Comparison of ENCODE assay signal across 20 cellular contexts in the genomic region with DNA sequence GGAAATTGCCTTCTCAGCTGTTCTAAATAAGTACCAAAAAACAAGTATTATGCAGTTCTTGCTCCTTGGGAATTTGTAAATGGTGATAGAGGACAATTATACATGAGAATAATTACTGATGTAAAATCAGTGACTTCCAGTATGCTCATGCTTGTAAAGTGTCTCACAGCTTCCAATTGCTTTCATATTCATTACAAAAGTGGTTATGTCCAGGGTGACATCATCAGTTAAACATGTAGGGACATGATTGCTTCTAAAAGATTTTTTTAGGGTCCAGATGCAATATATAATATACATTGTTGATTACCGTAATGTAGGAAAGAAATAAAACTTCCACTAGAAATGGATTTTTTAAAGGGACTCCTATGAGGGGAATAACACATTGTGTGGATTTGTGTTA.
DNase-seq lines count a peak whose midpoint lies in the region; ATAC-seq and TF ChIP-seq lines count a peak whose summit lies in the region.
"Had no signal": no experiment of that assay in that cellular context is flagged by ENCODE, and none has a peak within 500 bp of the region (broad histone marks: within the 10 kb centered on the region; RNA-seq: fewer than 3 reads in every experiment).

No MANE protein-coding gene starts in this region.

- DNase-seq in left ventricle myocardium inferior (no peak), Right ventricle myocardium superior (no peak), astrocyte of the spinal cord (ENCODE audit: low read depth, low spot score) (peak; percentile 41), foreskin fibroblast (peak; percentile 23 to 65), GM23338 (ENCODE audit: low spot score) (no peak)
- DNase-seq in activated naive CD4-positive, alpha-beta T cell (lab: John Stamatoyannopoulos, UW), result no peak
- DNase-seq: activated T-cell treated with anti-CD3 and anti-CD28 coated beads, Interleukin-2, amount 50 U/mL, for 72 hours; left colon; SHP77; sigmoid colon; uterus had no signal

- H3K4me3 Mint-ChIP-seq in GM23338, result no peak overlapping the region
- H3K4me3 Mint-ChIP-seq: activated T-cell treated with anti-CD3 and anti-CD28 coated beads, Interleukin-2, amount 50 U/mL, for 72 hours; dendritic cell treated with granulocyte-macrophage colony-stimulating factor and Interleukin-4, amounts not matched to agents 40 ng/mL and 50 ng/mL, for 4 days; mesothelial cell of epicardium; nephron; stimulated activated effector memory CD8-positive, alpha-beta T cell treated with anti-CD3 and anti-CD28 coated beads, Interleukin-12 subunit alpha, Interleukin-12 subunit beta, amount 100 ng/mL, for 72 hours had no signal

- peak overlapping the region; percentile 40 for H3K27ac ChIP-seq in left ventricle myocardium inferior (replicated peaks)
- no peak overlapping the region for H3K27ac ChIP-seq in GM23338 (ENCODE audit: low read depth)
- H3K27ac ChIP-seq: A549; BLaER1 treated with 17β-estradiol and CSF1 and Interleukin-3, amounts not matched to agents 10 nM and 100 nM; sigmoid colon; uterus had no signal

- H3K9me3 ChIP-seq in left ventricle myocardium inferior (replicated peaks), result peaks cover 33% of the 10 kb centered on the region
- H3K9me3 ChIP-seq: A549, sigmoid colon had no signal

- no peak overlapping the region for H3K27ac Mint-ChIP-seq in GM23338
- H3K27ac Mint-ChIP-seq: activated naive CD4-positive, alpha-beta T cell treated with anti-CD3 and anti-CD28 coated beads, Interleukin-2, amount 50 U/mL, for 72 hours; activated T-cell treated with anti-CD3 and anti-CD28 coated beads, Interleukin-2, amount 50 U/mL, for 72 hours; dendritic cell treated with granulocyte-macrophage colony-stimulating factor and Interleukin-4, amounts not matched to agents 40 ng/mL and 50 ng/mL, for 4 days; mesothelial cell of epicardium; nephron; stimulated activated effector memory CD8-positive, alpha-beta T cell treated with anti-CD3 and anti-CD28 coated beads, Interleukin-12 subunit alpha, Interleukin-12 subunit beta, amount 100 ng/mL, for 72 hours had no signal

- ATAC-seq in Right ventricle myocardium superior (ENCODE audit: poor library complexity) (no peak), GM23338 (no peak), HG03442 (IDR thresholded peaks at IDR 0.05; ENCODE audit: unreplicated experiment) (no peak), HG03469 (IDR thresholded peaks at IDR 0.05; ENCODE audit: unreplicated experiment) (no peak)
- ATAC-seq: A549; activated naive CD4-positive, alpha-beta T cell treated with anti-CD3 and anti-CD28 coated beads, Interleukin-2, amount 50 U/mL, for 72 hours; activated T-cell treated with anti-CD3 and anti-CD28 coated beads, Interleukin-2, amount 50 U/mL, for 72 hours; left colon; stimulated activated effector memory CD8-positive, alpha-beta T cell treated with anti-CD3 and anti-CD28 coated beads, Interleukin-12 subunit alpha, Interleukin-12 subunit beta, amount 100 ng/mL, for 72 hours had no signal

- H3F3A ChIP-seq in GM23338 (replicated peaks; ENCODE audit: low read depth), result no peaks in the 10 kb centered on the region

- in situ Hi-C loops in astrocyte of the spinal cord (cut with HindIII; ENCODE audit: low sequenced_read_pairs), result no loop called here

- no peaks in the 10 kb centered on the region for H3K27me3 Mint-ChIP-seq in GM23338 (ENCODE audit: insufficient read depth, low read depth, poor library complexity)
- H3K27me3 Mint-ChIP-seq: dendritic cell treated with granulocyte-macrophage colony-stimulating factor and Interleukin-4, amounts not matched to agents 40 ng/mL and 50 ng/mL, for 4 days had no signal

- no peak overlapping the region for H2AFZ ChIP-seq in GM23338

- H3K9me3 Mint-ChIP-seq in GM23338, result peaks cover 9% of the 10 kb centered on the region; the same call in 2 of the 3 replicates

- H3K4me3 ChIP-seq in left ventricle myocardium inferior (no peak overlapping the region), astrocyte of the spinal cord (ENCODE audit: low read depth, low read length) (no peak overlapping the region), foreskin fibroblast (ENCODE audit: low read depth in 1 of 2, low read length in 2 of 2) (no peak overlapping the region), GM23338 (no peak overlapping the region)
- H3K4me3 ChIP-seq: A549; BLaER1 treated with 17β-estradiol and CSF1 and Interleukin-3, amounts not matched to agents 10 nM and 100 nM; sigmoid colon; uterus had no signal

- no peaks in the 10 kb centered on the region; the same call in 1 of the 2 replicates for H3K9me2 ChIP-seq in GM23338 (ENCODE audit: insufficient read depth)

- H3K27me3 ChIP-seq in left ventricle myocardium inferior (ENCODE audit: low read depth) (no peaks in the 10 kb centered on the region), GM23338 (ENCODE audit: insufficient read depth) (no peaks in the 10 kb centered on the region)
- H3K27me3 ChIP-seq: BLaER1 treated with 17β-estradiol and CSF1 and Interleukin-3, amounts not matched to agents 10 nM and 100 nM; sigmoid colon; uterus had no signal

- H3K36me3 ChIP-seq in left ventricle myocardium inferior (no peaks in the 10 kb centered on the region), GM23338 (ENCODE audit: insufficient read depth) (no peaks in the 10 kb centered on the region)
- H3K36me3 ChIP-seq: BLaER1 treated with 17β-estradiol and CSF1 and Interleukin-3, amounts not matched to agents 10 nM and 100 nM; sigmoid colon; uterus had no signal

- H3K36me3 Mint-ChIP-seq in GM23338 (ENCODE audit: low read depth), result no peaks in the 10 kb centered on the region
- H3K36me3 Mint-ChIP-seq: mesothelial cell of epicardium; stimulated activated effector memory CD8-positive, alpha-beta T cell treated with anti-CD3 and anti-CD28 coated beads, Interleukin-12 subunit alpha, Interleukin-12 subunit beta, amount 100 ng/mL, for 72 hours had no signal

- no peaks in the 10 kb centered on the region for H3K79me2 ChIP-seq in GM23338 (replicated peaks; ENCODE audit: insufficient read depth)

- intact Hi-C loops in left ventricle myocardium inferior (cut with micrococcal nuclease), result no loop called here
- intact Hi-C loops in Right ventricle myocardium superior (cut with DNase I), result no loop called here

- H3K4me2 ChIP-seq in GM23338, result no peak overlapping the region
- H3K4me2 ChIP-seq: A549 had no signal

- H3K4me1 ChIP-seq in left ventricle myocardium inferior, result peaks cover 37% of the 10 kb centered on the region
- no peaks in the 10 kb centered on the region for H3K4me1 ChIP-seq in GM23338 (ENCODE audit: insufficient read depth)
- H3K4me1 ChIP-seq: A549 had no signal

- H3K4me1 Mint-ChIP-seq in GM23338, result no peaks in the 10 kb centered on the region
- H3K4me1 Mint-ChIP-seq: stimulated activated effector memory CD8-positive, alpha-beta T cell treated with anti-CD3 and anti-CD28 coated beads, Interleukin-12 subunit alpha, Interleukin-12 subunit beta, amount 100 ng/mL, for 72 hours had no signal

- TF ChIP-seq CTCF in left ventricle myocardium inferior (IDR thresholded peaks at IDR 0.05; ENCODE audit: borderline replicate concordance) (no peak), astrocyte of the spinal cord (IDR thresholded peaks at IDR 0.05; ENCODE audit: low read depth, low read length) (no peak), foreskin fibroblast (IDR thresholded peaks at IDR 0.05; ENCODE audit: low read depth, low read length) (no peak), GM23338 (conservative IDR thresholded peaks at IDR 0.05; ENCODE audit: low read depth in 2 of 2) (no peak)

- H4K20me1 ChIP-seq in GM23338 (replicated peaks; ENCODE audit: insufficient read depth), result no peaks in the 10 kb centered on the region
- H4K20me1 ChIP-seq: BLaER1 treated with 17β-estradiol and CSF1 and Interleukin-3, amounts not matched to agents 10 nM and 100 nM had no signal

TF ChIP-seq in GM23338, 12 proteins besides CTCF, POLR2A, EP300 and RAD21:
- TF ChIP-seq, protein P1, sequence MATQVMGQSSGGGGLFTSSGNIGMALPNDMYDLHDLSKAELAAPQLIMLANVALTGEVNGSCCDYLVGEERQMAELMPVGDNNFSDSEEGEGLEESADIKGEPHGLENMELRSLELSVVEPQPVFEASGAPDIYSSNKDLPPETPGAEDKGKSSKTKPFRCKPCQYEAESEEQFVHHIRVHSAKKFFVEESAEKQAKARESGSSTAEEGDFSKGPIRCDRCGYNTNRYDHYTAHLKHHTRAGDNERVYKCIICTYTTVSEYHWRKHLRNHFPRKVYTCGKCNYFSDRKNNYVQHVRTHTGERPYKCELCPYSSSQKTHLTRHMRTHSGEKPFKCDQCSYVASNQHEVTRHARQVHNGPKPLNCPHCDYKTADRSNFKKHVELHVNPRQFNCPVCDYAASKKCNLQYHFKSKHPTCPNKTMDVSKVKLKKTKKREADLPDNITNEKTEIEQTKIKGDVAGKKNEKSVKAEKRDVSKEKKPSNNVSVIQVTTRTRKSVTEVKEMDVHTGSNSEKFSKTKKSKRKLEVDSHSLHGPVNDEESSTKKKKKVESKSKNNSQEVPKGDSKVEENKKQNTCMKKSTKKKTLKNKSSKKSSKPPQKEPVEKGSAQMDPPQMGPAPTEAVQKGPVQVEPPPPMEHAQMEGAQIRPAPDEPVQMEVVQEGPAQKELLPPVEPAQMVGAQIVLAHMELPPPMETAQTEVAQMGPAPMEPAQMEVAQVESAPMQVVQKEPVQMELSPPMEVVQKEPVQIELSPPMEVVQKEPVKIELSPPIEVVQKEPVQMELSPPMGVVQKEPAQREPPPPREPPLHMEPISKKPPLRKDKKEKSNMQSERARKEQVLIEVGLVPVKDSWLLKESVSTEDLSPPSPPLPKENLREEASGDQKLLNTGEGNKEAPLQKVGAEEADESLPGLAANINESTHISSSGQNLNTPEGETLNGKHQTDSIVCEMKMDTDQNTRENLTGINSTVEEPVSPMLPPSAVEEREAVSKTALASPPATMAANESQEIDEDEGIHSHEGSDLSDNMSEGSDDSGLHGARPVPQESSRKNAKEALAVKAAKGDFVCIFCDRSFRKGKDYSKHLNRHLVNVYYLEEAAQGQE (IDR thresholded peaks at IDR 0.05; ENCODE audit: unreplicated experiment), result no peak
- TF ChIP-seq, protein P2, sequence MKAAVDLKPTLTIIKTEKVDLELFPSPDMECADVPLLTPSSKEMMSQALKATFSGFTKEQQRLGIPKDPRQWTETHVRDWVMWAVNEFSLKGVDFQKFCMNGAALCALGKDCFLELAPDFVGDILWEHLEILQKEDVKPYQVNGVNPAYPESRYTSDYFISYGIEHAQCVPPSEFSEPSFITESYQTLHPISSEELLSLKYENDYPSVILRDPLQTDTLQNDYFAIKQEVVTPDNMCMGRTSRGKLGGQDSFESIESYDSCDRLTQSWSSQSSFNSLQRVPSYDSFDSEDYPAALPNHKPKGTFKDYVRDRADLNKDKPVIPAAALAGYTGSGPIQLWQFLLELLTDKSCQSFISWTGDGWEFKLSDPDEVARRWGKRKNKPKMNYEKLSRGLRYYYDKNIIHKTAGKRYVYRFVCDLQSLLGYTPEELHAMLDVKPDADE (IDR thresholded peaks at IDR 0.05), result no peak
- TF ChIP-seq JUNB (IDR thresholded peaks at IDR 0.05; ENCODE audit: unreplicated experiment) (no peak), EZH2phosphoT487 (IDR thresholded peaks at IDR 0.05; ENCODE audit: unreplicated experiment) (no peak), EZH2 (IDR thresholded peaks at IDR 0.05; ENCODE audit: low read depth, unreplicated experiment) (no peak)
TF ChIP-seq in GM23338: peak in this region for 0.

Comparison
In these comparisons a context has a peak if more than half of its experiments do, and no peak if none do; other contexts are left out.
1. DNase-seq: peak in astrocyte of the spinal cord (single experiment) and foreskin fibroblast (2 of 2); none in left ventricle myocardium inferior (single experiment), Right ventricle myocardium superior (single experiment), GM23338 (single experiment) and activated naive CD4-positive, alpha-beta T cell (0 of 4).